In the genomic region with DNA sequence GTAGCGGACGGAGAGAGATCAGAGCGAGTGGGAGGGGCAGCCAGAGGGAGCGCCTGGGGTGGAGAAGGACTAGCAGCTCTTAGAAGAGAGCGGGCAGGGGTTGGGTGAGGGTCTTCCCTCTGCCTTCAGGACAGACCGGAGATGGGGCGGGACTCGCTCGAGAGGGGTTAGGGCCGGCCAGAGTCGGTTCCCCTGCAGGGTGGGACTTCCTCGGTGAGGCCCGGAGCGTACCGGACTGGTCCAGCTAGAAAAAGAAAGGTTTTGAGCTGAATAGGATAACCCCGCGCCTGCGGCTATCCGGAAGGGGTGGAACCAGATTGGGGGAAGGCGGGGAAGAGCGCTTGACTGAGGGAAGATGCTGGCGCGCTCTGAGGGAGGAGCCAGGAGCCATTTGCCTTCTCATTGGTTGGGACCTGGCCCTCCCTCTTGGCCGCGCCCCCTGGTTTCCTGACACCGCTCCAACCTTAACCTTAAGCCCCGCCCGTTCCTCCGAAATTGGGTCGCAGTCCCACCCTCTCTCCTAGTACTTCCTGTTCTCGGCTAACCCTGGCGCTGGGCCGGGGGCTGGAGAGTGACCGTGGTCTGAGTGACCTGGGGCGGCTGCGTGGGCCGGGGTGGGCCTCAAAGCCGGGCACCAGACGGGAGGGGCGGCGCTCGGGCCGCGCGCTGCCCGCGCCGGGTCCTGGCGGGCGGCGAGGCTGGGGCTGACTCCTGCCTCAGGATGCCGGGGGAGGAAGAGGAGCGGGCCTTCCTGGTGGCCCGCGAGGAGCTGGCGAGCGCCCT, we compare ENCODE assay signal across 1 cellular context.
A peak's percentile ranks its signal among the peaks of the same experiment; 100 is the strongest.
TF ChIP-seq lines count a peak whose summit lies in the region.

Gene RNF31, plus strand, starts transcription at position 521 of the 783 bp plus-strand sequence. Its CDS starts 201 bp downstream, at position 722.

TF ChIP-seq in WTC11, 78 proteins besides CTCF, POLR2A, EP300 and RAD21 (continued from another document):
- TF ChIP-seq, protein P1, sequence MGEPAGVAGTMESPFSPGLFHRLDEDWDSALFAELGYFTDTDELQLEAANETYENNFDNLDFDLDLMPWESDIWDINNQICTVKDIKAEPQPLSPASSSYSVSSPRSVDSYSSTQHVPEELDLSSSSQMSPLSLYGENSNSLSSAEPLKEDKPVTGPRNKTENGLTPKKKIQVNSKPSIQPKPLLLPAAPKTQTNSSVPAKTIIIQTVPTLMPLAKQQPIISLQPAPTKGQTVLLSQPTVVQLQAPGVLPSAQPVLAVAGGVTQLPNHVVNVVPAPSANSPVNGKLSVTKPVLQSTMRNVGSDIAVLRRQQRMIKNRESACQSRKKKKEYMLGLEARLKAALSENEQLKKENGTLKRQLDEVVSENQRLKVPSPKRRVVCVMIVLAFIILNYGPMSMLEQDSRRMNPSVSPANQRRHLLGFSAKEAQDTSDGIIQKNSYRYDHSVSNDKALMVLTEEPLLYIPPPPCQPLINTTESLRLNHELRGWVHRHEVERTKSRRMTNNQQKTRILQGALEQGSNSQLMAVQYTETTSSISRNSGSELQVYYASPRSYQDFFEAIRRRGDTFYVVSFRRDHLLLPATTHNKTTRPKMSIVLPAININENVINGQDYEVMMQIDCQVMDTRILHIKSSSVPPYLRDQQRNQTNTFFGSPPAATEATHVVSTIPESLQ (CRISPR knock-in tag; IDR thresholded peaks at IDR 0.05): no peak
- no peak for TF ChIP-seq TCF7 (CRISPR knock-in tag; IDR thresholded peaks at IDR 0.05; ENCODE audit: low read depth)
- TF ChIP-seq, protein P2, sequence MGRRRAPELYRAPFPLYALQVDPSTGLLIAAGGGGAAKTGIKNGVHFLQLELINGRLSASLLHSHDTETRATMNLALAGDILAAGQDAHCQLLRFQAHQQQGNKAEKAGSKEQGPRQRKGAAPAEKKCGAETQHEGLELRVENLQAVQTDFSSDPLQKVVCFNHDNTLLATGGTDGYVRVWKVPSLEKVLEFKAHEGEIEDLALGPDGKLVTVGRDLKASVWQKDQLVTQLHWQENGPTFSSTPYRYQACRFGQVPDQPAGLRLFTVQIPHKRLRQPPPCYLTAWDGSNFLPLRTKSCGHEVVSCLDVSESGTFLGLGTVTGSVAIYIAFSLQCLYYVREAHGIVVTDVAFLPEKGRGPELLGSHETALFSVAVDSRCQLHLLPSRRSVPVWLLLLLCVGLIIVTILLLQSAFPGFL (CRISPR knock-in tag; IDR thresholded peaks at IDR 0.05; ENCODE audit: borderline replicate concordance): no peak
- no peak for TF ChIP-seq USF2 (CRISPR knock-in tag; IDR thresholded peaks at IDR 0.05)
- TF ChIP-seq ZBTB21 (CRISPR knock-in tag; IDR thresholded peaks at IDR 0.05; ENCODE audit: borderline replicate concordance): no peak
- TF ChIP-seq TP53 (CRISPR knock-in tag; IDR thresholded peaks at IDR 0.05): no peak
- TF ChIP-seq CREB1 (CRISPR knock-in tag; IDR thresholded peaks at IDR 0.05): no peak
- TF ChIP-seq ZNF232 (CRISPR knock-in tag; IDR thresholded peaks at IDR 0.05): no peak
- TF ChIP-seq ZNF396 (CRISPR knock-in tag; IDR thresholded peaks at IDR 0.05; ENCODE audit: borderline replicate concordance): no peak
- peak; percentile 36; the same call in 1 of the 2 replicates for TF ChIP-seq ZNF219 (CRISPR knock-in tag; IDR thresholded peaks at IDR 0.05; ENCODE audit: borderline replicate concordance)
- peak; percentile 85 for TF ChIP-seq ARID4B (CRISPR knock-in tag; IDR thresholded peaks at IDR 0.05; ENCODE audit: borderline replicate concordance)
- TF ChIP-seq, protein P3, sequence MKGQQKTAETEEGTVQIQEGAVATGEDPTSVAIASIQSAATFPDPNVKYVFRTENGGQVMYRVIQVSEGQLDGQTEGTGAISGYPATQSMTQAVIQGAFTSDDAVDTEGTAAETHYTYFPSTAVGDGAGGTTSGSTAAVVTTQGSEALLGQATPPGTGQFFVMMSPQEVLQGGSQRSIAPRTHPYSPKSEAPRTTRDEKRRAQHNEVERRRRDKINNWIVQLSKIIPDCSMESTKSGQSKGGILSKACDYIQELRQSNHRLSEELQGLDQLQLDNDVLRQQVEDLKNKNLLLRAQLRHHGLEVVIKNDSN (CRISPR knock-in tag; IDR thresholded peaks at IDR 0.05): no peak
- TF ChIP-seq, protein P4, sequence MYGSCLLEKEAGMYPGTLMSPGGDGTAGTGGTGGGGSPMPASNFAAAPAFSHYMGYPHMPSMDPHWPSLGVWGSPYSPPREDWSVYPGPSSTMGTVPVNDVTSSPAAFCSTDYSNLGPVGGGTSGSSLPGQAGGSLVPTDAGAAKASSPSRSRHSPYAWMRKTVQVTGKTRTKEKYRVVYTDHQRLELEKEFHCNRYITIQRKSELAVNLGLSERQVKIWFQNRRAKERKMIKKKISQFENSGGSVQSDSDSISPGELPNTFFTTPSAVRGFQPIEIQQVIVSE (CRISPR knock-in tag; IDR thresholded peaks at IDR 0.05; ENCODE audit: borderline replicate concordance): no peak
- TF ChIP-seq ZNF532 (CRISPR knock-in tag; IDR thresholded peaks at IDR 0.05; ENCODE audit: borderline replicate concordance): no peak
- TF ChIP-seq, protein P5, sequence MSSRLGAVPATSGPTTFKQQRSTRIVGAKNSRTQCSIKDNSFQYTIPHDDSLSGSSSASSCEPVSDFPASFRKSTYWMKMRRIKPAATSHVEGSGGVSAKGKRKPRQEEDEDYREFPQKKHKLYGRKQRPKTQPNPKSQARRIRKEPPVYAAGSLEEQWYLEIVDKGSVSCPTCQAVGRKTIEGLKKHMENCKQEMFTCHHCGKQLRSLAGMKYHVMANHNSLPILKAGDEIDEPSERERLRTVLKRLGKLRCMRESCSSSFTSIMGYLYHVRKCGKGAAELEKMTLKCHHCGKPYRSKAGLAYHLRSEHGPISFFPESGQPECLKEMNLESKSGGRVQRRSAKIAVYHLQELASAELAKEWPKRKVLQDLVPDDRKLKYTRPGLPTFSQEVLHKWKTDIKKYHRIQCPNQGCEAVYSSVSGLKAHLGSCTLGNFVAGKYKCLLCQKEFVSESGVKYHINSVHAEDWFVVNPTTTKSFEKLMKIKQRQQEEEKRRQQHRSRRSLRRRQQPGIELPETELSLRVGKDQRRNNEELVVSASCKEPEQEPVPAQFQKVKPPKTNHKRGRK (CRISPR knock-in tag; IDR thresholded peaks at IDR 0.05; ENCODE audit: borderline replicate concordance): no peak
- no peak for TF ChIP-seq SMAD3 (CRISPR knock-in tag; IDR thresholded peaks at IDR 0.05; ENCODE audit: borderline replicate concordance)
- no peak for TF ChIP-seq MXD4 (CRISPR knock-in tag; IDR thresholded peaks at IDR 0.05; ENCODE audit: borderline replicate concordance)
- TF ChIP-seq ZNF671 (CRISPR knock-in tag; IDR thresholded peaks at IDR 0.05): no peak
- no peak for TF ChIP-seq ELF4 (CRISPR knock-in tag; IDR thresholded peaks at IDR 0.05; ENCODE audit: low read depth)
- TF ChIP-seq JUN (CRISPR knock-in tag; IDR thresholded peaks at IDR 0.05): 0 out of 2 replicates have a peak, but pooled peaks have one; percentile 48
- TF ChIP-seq MYBL2 (CRISPR knock-in tag; IDR thresholded peaks at IDR 0.05): no peak
- TF ChIP-seq, protein P6, sequence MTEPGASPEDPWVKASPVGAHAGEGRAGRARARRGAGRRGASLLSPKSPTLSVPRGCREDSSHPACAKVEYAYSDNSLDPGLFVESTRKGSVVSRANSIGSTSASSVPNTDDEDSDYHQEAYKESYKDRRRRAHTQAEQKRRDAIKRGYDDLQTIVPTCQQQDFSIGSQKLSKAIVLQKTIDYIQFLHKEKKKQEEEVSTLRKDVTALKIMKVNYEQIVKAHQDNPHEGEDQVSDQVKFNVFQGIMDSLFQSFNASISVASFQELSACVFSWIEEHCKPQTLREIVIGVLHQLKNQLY (CRISPR knock-in tag; IDR thresholded peaks at IDR 0.05): no peak
- TF ChIP-seq HMGA2 (CRISPR knock-in tag; IDR thresholded peaks at IDR 0.05): no peak
- TF ChIP-seq, protein P7, sequence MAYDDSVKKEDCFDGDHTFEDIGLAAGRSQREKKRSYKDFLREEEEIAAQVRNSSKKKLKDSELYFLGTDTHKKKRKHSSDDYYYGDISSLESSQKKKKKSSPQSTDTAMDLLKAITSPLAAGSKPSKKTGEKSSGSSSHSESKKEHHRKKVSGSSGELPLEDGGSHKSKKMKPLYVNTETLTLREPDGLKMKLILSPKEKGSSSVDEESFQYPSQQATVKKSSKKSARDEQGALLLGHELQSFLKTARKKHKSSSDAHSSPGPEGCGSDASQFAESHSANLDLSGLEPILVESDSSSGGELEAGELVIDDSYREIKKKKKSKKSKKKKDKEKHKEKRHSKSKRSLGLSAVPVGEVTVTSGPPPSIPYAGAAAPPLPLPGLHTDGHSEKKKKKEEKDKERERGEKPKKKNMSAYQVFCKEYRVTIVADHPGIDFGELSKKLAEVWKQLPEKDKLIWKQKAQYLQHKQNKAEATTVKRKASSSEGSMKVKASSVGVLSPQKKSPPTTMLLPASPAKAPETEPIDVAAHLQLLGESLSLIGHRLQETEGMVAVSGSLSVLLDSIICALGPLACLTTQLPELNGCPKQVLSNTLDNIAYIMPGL (CRISPR knock-in tag; IDR thresholded peaks at IDR 0.05): no peak
- TF ChIP-seq SP1 (CRISPR knock-in tag; conservative IDR thresholded peaks at IDR 0.05): peak; percentile 57; the same call in 1 of the 2 replicates
- 0 out of 2 replicates have a peak, but pooled peaks have one; percentile 22 for TF ChIP-seq SMAD4 (CRISPR knock-in tag; IDR thresholded peaks at IDR 0.05)
- TF ChIP-seq RELA (CRISPR knock-in tag; IDR thresholded peaks at IDR 0.05; ENCODE audit: borderline replicate concordance): no peak
- TF ChIP-seq, protein P8, sequence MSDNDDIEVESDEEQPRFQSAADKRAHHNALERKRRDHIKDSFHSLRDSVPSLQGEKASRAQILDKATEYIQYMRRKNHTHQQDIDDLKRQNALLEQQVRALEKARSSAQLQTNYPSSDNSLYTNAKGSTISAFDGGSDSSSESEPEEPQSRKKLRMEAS (CRISPR knock-in tag; IDR thresholded peaks at IDR 0.05): no peak
- TF ChIP-seq ZBTB43 (CRISPR knock-in tag; IDR thresholded peaks at IDR 0.05): no peak
- TF ChIP-seq TEAD1 (CRISPR knock-in tag; IDR thresholded peaks at IDR 0.05): peak; percentile 47; the same call in 1 of the 2 replicates
